ENCODE assay signal across 29 cellular contexts in genomic region chr4:155079866-155080265, GRCh38.
DNase-seq lines count a peak whose midpoint lies in the region; FAIRE-seq and TF ChIP-seq lines count a peak whose summit lies in the region.
"Had no signal": no experiment of that assay in that cellular context is flagged by ENCODE, and none has a peak within 500 bp of the region (broad histone marks: within the 10 kb centered on the region; RNA-seq: fewer than 3 reads in every experiment).

No MANE protein-coding gene starts in this region.

- CTCF ChIA-PET in MCF 10A (lab: Yijun Ruan, JAX): interaction anchor here (1.3 kb wide), 1 partner anchor 17 kb away, joined by 3 read pairs; no protein-coding TSS in a partner anchor
- CTCF ChIA-PET in mammary epithelial cell (lab: Charles Lee; ENCODE audit: low non-redundant PET): no interaction called here
- CTCF ChIA-PET in OCI-LY7 (lab: Charles Lee; ENCODE audit: unreplicated experiment): no interaction called here

- H3K27ac ChIP-seq in mammary epithelial cell (ENCODE audit: insufficient read depth, low read depth, low read length) (no peak overlapping the region), OCI-LY7 (ENCODE audit: low read depth, low read length, poor library complexity, severe bottlenecking) (no peak overlapping the region), adrenal gland (no peak overlapping the region)
- H3K27ac ChIP-seq: 22Rv1, ovary, RWPE1 had no signal

- no peaks in the 10 kb centered on the region for H3K79me2 ChIP-seq in mammary epithelial cell (ENCODE audit: insufficient read depth, low read length)
- H3K79me2 ChIP-seq in OCI-LY7 (ENCODE audit: insufficient read depth, low read depth, low read length): no peaks in the 10 kb centered on the region

- H3K4me1 ChIP-seq in mammary epithelial cell (ENCODE audit: insufficient read depth, low read length) (no peaks in the 10 kb centered on the region), OCI-LY7 (ENCODE audit: insufficient read depth, low read length, poor library complexity, severe bottlenecking) (no peaks in the 10 kb centered on the region), adrenal gland (replicated peaks in 1 of 2) (no peaks in the 10 kb centered on the region)

- FAIRE-seq in bronchial epithelial cell (lab: Jason Lieb, UNC) (no peak), urothelium cell line (lab: Jason Lieb, UNC) (no peak)
- FAIRE-seq: GM19239 had no signal

- H3K36me3 ChIP-seq in mammary epithelial cell (ENCODE audit: insufficient read depth, low read length) (no peaks in the 10 kb centered on the region), bronchial epithelial cell (ENCODE audit: control insufficient read depth, insufficient read depth, low read length) (no peaks in the 10 kb centered on the region), OCI-LY7 (ENCODE audit: insufficient read depth, low read length) (no peaks in the 10 kb centered on the region), adrenal gland (replicated peaks in 1 of 2) (no peaks in the 10 kb centered on the region)
- H3K36me3 ChIP-seq: ovary had no signal

- H3K27ac Mint-ChIP-seq in MCF 10A (ENCODE audit: low read depth, unreplicated experiment): no peak overlapping the region
- H3K27ac Mint-ChIP-seq: activated B cell treated with CpG ODN at 0.5 μM for 24 hours; activated CD8-positive, alpha-beta T cell treated with anti-CD3 and anti-CD28 coated beads for 36 hours; B cell; HFFc6; naive thymus-derived CD4-positive, alpha-beta T cell had no signal

- H2AFZ ChIP-seq in mammary epithelial cell (ENCODE audit: low read depth, low read length) (no peak overlapping the region), OCI-LY7 (ENCODE audit: low read length) (no peak overlapping the region)

- no peak overlapping the region for H3K9ac ChIP-seq in mammary epithelial cell (ENCODE audit: insufficient read depth, low read length)

- H3K4me3 Mint-ChIP-seq in MCF 10A (ENCODE audit: unreplicated experiment): no peak overlapping the region
- H3K4me3 Mint-ChIP-seq: activated B cell treated with CpG ODN at 0.5 μM for 24 hours; activated CD8-positive, alpha-beta T cell treated with anti-CD3 and anti-CD28 coated beads for 36 hours; B cell; HFFc6; naive thymus-derived CD4-positive, alpha-beta T cell had no signal

- no peaks in the 10 kb centered on the region for H3K9me3 ChIP-seq in mammary epithelial cell (replicated peaks; ENCODE audit: insufficient read depth, low read length)
- H3K9me3 ChIP-seq in OCI-LY7 (ENCODE audit: low read length): no peaks in the 10 kb centered on the region
- no peaks in the 10 kb centered on the region for H3K9me3 ChIP-seq in adrenal gland (replicated peaks in 1 of 3)
- H3K9me3 ChIP-seq: ovary had no signal

- H3K27me3 Mint-ChIP-seq in MCF 10A (ENCODE audit: insufficient read depth, unreplicated experiment): no peaks in the 10 kb centered on the region
- H3K27me3 Mint-ChIP-seq: activated B cell treated with CpG ODN at 0.5 μM for 24 hours; activated CD8-positive, alpha-beta T cell treated with anti-CD3 and anti-CD28 coated beads for 36 hours; B cell had no signal

- peak; percentile 17 for DNase-seq in MCF 10A (ENCODE audit: unreplicated experiment)
- DNase-seq in mammary epithelial cell: no peak
- peak; percentile 8 for DNase-seq in bronchial epithelial cell (ENCODE audit: low read depth)
- peak; percentile 73 for DNase-seq in glomerular endothelial cell (ENCODE audit: extremely low read depth, low read depth, low spot score)
- DNase-seq in urothelium cell line (ENCODE audit: low spot score): peak; percentile 5
- DNase-seq in OCI-LY7 (ENCODE audit: low spot score): no peak
- no peak for DNase-seq in iPS-NIHi11 (ENCODE audit: low spot score)
- no peak for DNase-seq in adrenal gland
- DNase-seq: activated B cell treated with CpG ODN at 0.5 μM for 24 hours; activated CD8-positive, alpha-beta T cell treated with anti-CD3 and anti-CD28 coated beads for 36 hours; activated effector memory CD4-positive, alpha-beta T cell treated with anti-CD3 and anti-CD28 coated beads, Interleukin-2, amount 50 U/mL, for 16 hours; activated T-cell treated with anti-CD3 and anti-CD28 coated beads for 4 hours; central memory CD4-positive, alpha-beta T cell; DMS79; erythroblast; HFFc6; left colon; naive thymus-derived CD4-positive, alpha-beta T cell; NCI-H1436 treated with DMSO at 0.1 percent for 48 hours; NCI-H2171; NCI-H524; ovary; right cardiac atrium; T1000; trophoblast cell had no signal

- TF ChIP-seq POLR2A in adrenal gland (IDR thresholded peaks at IDR 0.05): no peak

- H3K4me3 ChIP-seq in mammary epithelial cell (replicated peaks in 1 of 3; ENCODE audit: insufficient read depth in 1 of 3, low read depth in 2 of 3, low read length in 3 of 3): no peak overlapping the region
- H3K4me3 ChIP-seq in bronchial epithelial cell (ENCODE audit: low read depth, low read length): no peak overlapping the region
- H3K4me3 ChIP-seq in OCI-LY7 (ENCODE audit: low read depth, low read length, poor library complexity, severe bottlenecking): no peak overlapping the region
- H3K4me3 ChIP-seq in adrenal gland: no peak overlapping the region
- H3K4me3 ChIP-seq: ovary had no signal

- no peaks in the 10 kb centered on the region for H3K9me2 ChIP-seq in OCI-LY7 (ENCODE audit: insufficient read depth, low read length)

- TF ChIP-seq CTCF in MCF 10A (IDR thresholded peaks at IDR 0.05; ENCODE audit: unreplicated experiment) (no peak), mammary epithelial cell (conservative IDR thresholded peaks at IDR 0.05 in 1 of 2, IDR thresholded peaks at IDR 0.05 in 1 of 2; ENCODE audit: extremely low read depth in 1 of 2, insufficient read depth in 1 of 2, low read depth in 1 of 2, low read length in 2 of 2) (no peak), bronchial epithelial cell (IDR thresholded peaks at IDR 0.05; ENCODE audit: insufficient read depth, low read length, severe bottlenecking) (no peak), OCI-LY7 (conservative IDR thresholded peaks at IDR 0.05; ENCODE audit: low read length) (no peak), adrenal gland (IDR thresholded peaks at IDR 0.05) (no peak)

- H4K20me1 ChIP-seq in mammary epithelial cell (ENCODE audit: insufficient read depth, low read length) (no peaks in the 10 kb centered on the region), OCI-LY7 (ENCODE audit: insufficient read depth, low read length) (no peaks in the 10 kb centered on the region)

- peaks cover 5% of the 10 kb centered on the region for H3K9me3 Mint-ChIP-seq in MCF 10A (ENCODE audit: unreplicated experiment)
- H3K9me3 Mint-ChIP-seq: activated CD8-positive, alpha-beta T cell treated with anti-CD3 and anti-CD28 coated beads for 36 hours had no signal

- intact Hi-C loops in MCF 10A (cut with micrococcal nuclease) (no loop called here), mammary epithelial cell (cut with micrococcal nuclease) (no loop called here), OCI-LY7 (cut with micrococcal nuclease; ENCODE audit: unreplicated experiment) (no loop called here), adrenal gland (cut with DNase I) (no loop called here)

- POLR2A ChIA-PET in MCF 10A (lab: Yijun Ruan, JAX): no interaction called here
- POLR2A ChIA-PET in OCI-LY7 (lab: Charles Lee): no interaction called here

- no TSS peak for BruUV-seq in MCF 10A (replicated peaks; lab: Mats Ljungman, UMichigan)
- BruUV-seq in mammary epithelial cell (replicated peaks; lab: Mats Ljungman, UMichigan): no TSS peak
- BruUV-seq in OCI-LY7 (replicated peaks; lab: Mats Ljungman, UMichigan): no TSS peak

- H3K4me1 Mint-ChIP-seq in MCF 10A (ENCODE audit: insufficient read depth, unreplicated experiment): peaks cover 7% of the 10 kb centered on the region
- H3K4me1 Mint-ChIP-seq: activated B cell treated with CpG ODN at 0.5 μM for 24 hours; B cell; naive thymus-derived CD4-positive, alpha-beta T cell had no signal

- dilution Hi-C loops in mammary epithelial cell (cut with HindIII; ENCODE audit: low sequenced_read_pairs): no loop called here

- H3K27me3 ChIP-seq in mammary epithelial cell (ENCODE audit: insufficient read depth, low read length) (no peaks in the 10 kb centered on the region), bronchial epithelial cell (ENCODE audit: control insufficient read depth, insufficient read depth, low read length) (no peaks in the 10 kb centered on the region), adrenal gland (no peaks in the 10 kb centered on the region)
- H3K27me3 ChIP-seq: ovary had no signal

- H3K4me2 ChIP-seq in mammary epithelial cell (ENCODE audit: insufficient read depth, low read depth, low read length) (no peak overlapping the region), OCI-LY7 (ENCODE audit: low read length) (no peak overlapping the region)

- in situ Hi-C loops in mammary epithelial cell (cut with MboI; ENCODE audit: low sequenced_read_pairs in 2 of 2): no loop called here

- no peaks in the 10 kb centered on the region for H3K36me3 Mint-ChIP-seq in MCF 10A (ENCODE audit: insufficient read depth, unreplicated experiment)
- H3K36me3 Mint-ChIP-seq: naive thymus-derived CD4-positive, alpha-beta T cell had no signal

Comparison
In these comparisons a context has a peak if more than half of its experiments do, and no peak if none do; other contexts are left out.
1. DNase-seq: peak in MCF 10A (single experiment), bronchial epithelial cell (single experiment), glomerular endothelial cell (single experiment) and urothelium cell line (single experiment); none in mammary epithelial cell (single experiment), OCI-LY7 (single experiment), iPS-NIHi11 (single experiment) and adrenal gland (0 of 7).